ENCODE assay signal across 8 cellular contexts in genomic region chr15:98651581-98652220, GRCh38. TPM values are rescaled to one million over a fixed set of nuclear protein-coding genes. Genes with fewer than 3 reads are reported as not detected.
DNase-seq lines count a peak whose midpoint lies in the region; ATAC-seq, FAIRE-seq and TF ChIP-seq lines count a peak whose summit lies in the region.

No MANE protein-coding gene starts in this region.

- 9 to 14% (median 11%) methylated on average over 14 of the region's 14 CpGs for WGBS in ovary, 3 donors

- peaks cover 0 to 13% (median 5%) of the 10 kb centered on the region in 4 donors for H3K4me1 ChIP-seq in Peyer's patch
- peaks cover 8% of the 10 kb centered on the region for H3K4me1 ChIP-seq in ovary (ENCODE audit: insufficient read depth)

- no peaks in the 10 kb centered on the region for H3K36me3 ChIP-seq in Peyer's patch
- H3K36me3 ChIP-seq in ovary: no peaks in the 10 kb centered on the region

- TF ChIP-seq POLR2A in Peyer's patch (IDR thresholded peaks at IDR 0.05) (no peak), ovary (IDR thresholded peaks at IDR 0.05) (no peak)

- intact Hi-C loops in ovary (cut with DNase I): loop anchor here in 3 of 4 donors (10.0 kb wide), 3 partner anchors 123 to 413 kb away; no protein-coding TSS in a partner anchor

- H3K27me3 ChIP-seq in Peyer's patch: no peaks in the 10 kb centered on the region
- H3K27me3 ChIP-seq in ovary: no peaks in the 10 kb centered on the region

- H3K27ac ChIP-seq in Peyer's patch: peak overlapping the region in 3 of 4 donors; percentile 83 to 92 (median 83)
- H3K27ac ChIP-seq in epithelial cell of prostate: peak overlapping the region; percentile 88
- peak overlapping the region; percentile 95 to 97 for H3K27ac ChIP-seq in ovary

- ATAC-seq in GM21723 (IDR thresholded peaks at IDR 0.05; ENCODE audit: unreplicated experiment) (no peak), HG02642 (IDR thresholded peaks at IDR 0.05; ENCODE audit: poor library complexity, unreplicated experiment) (no peak)

- no peak for DNase-seq in D721Med (ENCODE audit: insufficient read length, low spot score)
- no peak for DNase-seq in Peyer's patch
- DNase-seq in epithelial cell of prostate (ENCODE audit: low read depth, low spot score): no peak
- peak in 1 of 5 donors; percentile 23 for DNase-seq in ovary
- no peak for DNase-seq in frontal cortex (ENCODE audit: low spot score in 2 of 2)
- DNase-seq in NCI-H187 treated with DMSO at 0.1 percent for 48 hours (lab: John Stamatoyannopoulos, UW): no peak

- H3K9me3 ChIP-seq in Peyer's patch (no peaks in the 10 kb centered on the region), ovary (no peaks in the 10 kb centered on the region)

- TF ChIP-seq CTCF in D721Med (IDR thresholded peaks at IDR 0.05; ENCODE audit: insufficient read depth, missing control alignments) (no peak), Peyer's patch (IDR thresholded peaks at IDR 0.05) (no peak), ovary (IDR thresholded peaks at IDR 0.05) (no peak)

- H3K4me3 ChIP-seq in Peyer's patch (peak overlapping the region; percentile 63 to 87 (median 71)), ovary (peak overlapping the region; percentile 92)

- no peak for TF ChIP-seq EP300 in ovary (IDR thresholded peaks at IDR 0.05)

- FAIRE-seq in D721Med (lab: Jason Lieb, UNC) (peak; percentile 64), frontal cortex (lab: Jason Lieb, UNC) (no peak)

RNA-seq across cellular contexts. Expression of gene IGF1R, which starts 3.4 kb away (rescaled TPM):
- 100 to 1,000 TPM in 2 of 4 donors, 10 to 100 TPM in 2; 29.6 to 176 (median 88.1) TPM for total RNA-seq in Peyer's patch
- 10 to 100 TPM; 39.5 to 88.7 (median 70.2) TPM for total RNA-seq in ovary
- polyA plus RNA-seq in ovary: 10 to 100 TPM; 15.4 to 38.2 TPM
- 28.1 TPM for total RNA-seq in frontal cortex
